22 cellular contexts compared by ENCODE assay signal in genomic region chr7:133121175-133121844, GRCh38.
"Had no signal": no experiment of that assay in that cellular context is flagged by ENCODE, and none has a peak within 500 bp of the region (broad histone marks: within the 10 kb centered on the region; RNA-seq: fewer than 3 reads in every experiment).

No MANE protein-coding gene starts in this region.

- H3K36me3 ChIP-seq: colonic mucosa, heart right ventricle, left lung, lower lobe of right lung, pancreas, tibial artery, upper lobe of left lung, uterus had no signal

- H3K27me3 ChIP-seq: colonic mucosa, left lung, pancreas, tibial artery, upper lobe of left lung, uterus had no signal

- H3K4me3 ChIP-seq: colonic mucosa, heart right ventricle, left lung, lower lobe of right lung, pancreas, smooth muscle cell, tibial artery, upper lobe of left lung, uterus had no signal

- H3K9me3 Mint-ChIP-seq: endodermal cell, memory B cell, naive B cell, nephron had no signal

- H3K4me1 ChIP-seq: colonic mucosa, heart right ventricle, left lung, lower lobe of right lung, pancreas, tibial artery, upper lobe of left lung, uterus had no signal

- H3K4me3 Mint-ChIP-seq: endodermal cell, memory B cell, naive B cell, nephron had no signal

- H3K27ac Mint-ChIP-seq: endodermal cell, memory B cell, naive B cell, nephron, progenitor cell of endocrine pancreas had no signal

- DNase-seq: colonic mucosa; dermis blood vessel endothelial cell; endodermal cell; heart right ventricle; hypothalamus; islet precursor cell; left lung; lower lobe of right lung; midbrain; naive B cell; occipital lobe; pancreas; right cardiac atrium; stimulated activated CD4-positive, alpha-beta T cell treated with anti-CD3 and anti-CD28 coated beads, Interleukin-2, amount 100 ng/mL, for 48 hours; stimulated activated naive CD8-positive, alpha-beta T cell treated with anti-CD3 and anti-CD28 coated beads, Interleukin-15, Interleukin-2, amounts not matched to agents 100 U/mL and 50 U/mL, for 24 hours; tibial artery; upper lobe of left lung; uterus had no signal

- ATAC-seq: heart right ventricle; left lung; lower lobe of right lung; pancreas; right cardiac atrium; stimulated activated naive CD8-positive, alpha-beta T cell treated with anti-CD3 and anti-CD28 coated beads, Interleukin-15, Interleukin-2, amounts not matched to agents 100 U/mL and 50 U/mL, for 24 hours had no signal

- H3K4me2 ChIP-seq: smooth muscle cell had no signal

- H3K9me3 ChIP-seq: colonic mucosa, heart right ventricle, left lung, lower lobe of right lung, pancreas, tibial artery, upper lobe of left lung, uterus had no signal

- H3K4me1 Mint-ChIP-seq: memory B cell, naive B cell had no signal

- H3K27ac ChIP-seq: colonic mucosa, heart right ventricle, left lung, lower lobe of right lung, pancreas, tibial artery, upper lobe of left lung, uterus had no signal

- H3K36me3 Mint-ChIP-seq: memory B cell had no signal
